In genomic region chr22:20316844-20317401, GRCh38 we compare ENCODE assay signal across 14 cellular contexts. TPM values are rescaled to one million over a fixed set of nuclear protein-coding genes. Genes with fewer than 3 reads are reported as not detected.
DNase-seq lines count a peak whose midpoint lies in the region; ATAC-seq, FAIRE-seq and TF ChIP-seq lines count a peak whose summit lies in the region.
"Had no signal": no experiment of that assay in that cellular context is flagged by ENCODE, and none has a peak within 500 bp of the region (broad histone marks: within the 10 kb centered on the region; RNA-seq: fewer than 3 reads in every experiment).

No MANE protein-coding gene starts in this region.

- H3K79me2 ChIP-seq in H1 (ENCODE audit: control insufficient read depth in 1 of 2, insufficient read depth in 2 of 2, low read length in 2 of 2) = peaks cover 0 to 6% of the 10 kb centered on the region in 2 experiments; a peak in 1 of 4 replicates
- peaks cover 35% of the 10 kb centered on the region for H3K79me2 ChIP-seq in osteoblast (ENCODE audit: insufficient read depth, low read length)

- TF ChIP-seq POLR2A in H1 (IDR thresholded peaks at IDR 0.05; ENCODE audit: control extremely low read depth in 1 of 2, low read depth in 2 of 2, low read length in 2 of 2) = no peak

- no peak overlapping the region for H3K4me2 ChIP-seq in H1 (ENCODE audit: insufficient read depth in 1 of 2, low read depth in 2 of 2, low read length in 2 of 2)
- H3K4me2 ChIP-seq in osteoblast (ENCODE audit: insufficient read depth, low read length) = no peak overlapping the region

- peak overlapping the region; percentile 14 for H2BK120ac ChIP-seq in H1 (replicated peaks; ENCODE audit: low read depth, low read length)

- H3K27ac Mint-ChIP-seq in CD4-positive, alpha-beta memory T cell = peak overlapping the region in 3 of 7 donors; percentile 41 to 78 (median 48)

- peaks cover 6% of the 10 kb centered on the region; the same call in 1 of the 2 replicates for H3K23me2 ChIP-seq in H1 (ENCODE audit: low read depth, low read length)

- no peak overlapping the region for H3K23ac ChIP-seq in H1 (ENCODE audit: insufficient read length)

- H4K8ac ChIP-seq in H1 (ENCODE audit: extremely low read depth, insufficient read depth, low read length) = no peak overlapping the region

- no peak overlapping the region for H4K5ac ChIP-seq in H1 (ENCODE audit: insufficient read length, low read depth, low read length)

- 0 out of 2 replicates have a peak, but pooled peaks cover 3% of the 10 kb centered on the region for H3K79me1 ChIP-seq in H1 (ENCODE audit: low read depth, low read length)

- H3K36me3 Mint-ChIP-seq in CD4-positive, alpha-beta memory T cell = peaks cover 0 to 9% of the 10 kb centered on the region in 2 donors

- no peak overlapping the region for H2AK5ac ChIP-seq in H1 (ENCODE audit: low read depth, low read length)

- no peaks in the 10 kb centered on the region for H3K9me3 Mint-ChIP-seq in CD4-positive, alpha-beta memory T cell

- H2BK12ac ChIP-seq in H1 (ENCODE audit: low read depth, low read length) = no peak overlapping the region

- peaks cover 20 to 48% (median 35%) of the 10 kb centered on the region in 4 donors for H3K4me1 Mint-ChIP-seq in CD4-positive, alpha-beta memory T cell

- H3K18ac ChIP-seq in H1 (ENCODE audit: extremely low read depth, low read length) = no peak overlapping the region

- no peak overlapping the region for H3K27ac ChIP-seq in CD4-positive, alpha-beta memory T cell (ENCODE audit: low read depth, low read length)
- no peak overlapping the region for H3K27ac ChIP-seq in H1 (ENCODE audit: low read depth, low read length)
- no peak overlapping the region for H3K27ac ChIP-seq in osteoblast (ENCODE audit: low read depth, low read length)

- peaks cover 36% of the 10 kb centered on the region for H3K4me1 ChIP-seq in CD4-positive, alpha-beta memory T cell (ENCODE audit: insufficient read depth, low read length)
- H3K4me1 ChIP-seq in H1 (replicated peaks in 1 of 4; ENCODE audit: control insufficient read depth in 3 of 4, insufficient read depth in 4 of 4, low read length in 3 of 4) = peaks cover 0 to 4% (median 2%) of the 10 kb centered on the region in 4 experiments; a peak in 4 of 7 replicates
- peaks cover 18% of the 10 kb centered on the region for H3K4me1 ChIP-seq in osteoblast (ENCODE audit: insufficient read depth, low read length)
- no peaks in the 10 kb centered on the region for H3K4me1 ChIP-seq in BE2C

- no peaks in the 10 kb centered on the region for H3K27me3 Mint-ChIP-seq in CD4-positive, alpha-beta memory T cell

- no peaks in the 10 kb centered on the region for H3K27me3 ChIP-seq in CD4-positive, alpha-beta memory T cell (ENCODE audit: insufficient read depth, low read length)
- H3K27me3 ChIP-seq in H1 (replicated peaks in 1 of 4; ENCODE audit: control insufficient read depth in 3 of 4, extremely low read depth in 1 of 4, insufficient read depth in 3 of 4, low read length in 3 of 4) (no peaks in the 10 kb centered on the region; a peak in 1 of 7 replicates), osteoblast (ENCODE audit: insufficient read depth, low read length) (no peaks in the 10 kb centered on the region), BE2C (no peaks in the 10 kb centered on the region)

- H3K4me3 Mint-ChIP-seq in CD4-positive, alpha-beta memory T cell = peak overlapping the region in 6 of 8 donors; percentile 24 to 60 (median 34)

- WGBS in H1 (ENCODE audit: extremely low coverage in 1 of 2, insufficient coverage in 1 of 2, insufficient read length in 1 of 2, insufficient replicate concordance in 2 of 2, low coverage in 1 of 2, low lambda C conversion rate in 2 of 2, missing lambda C conversion rate in 1 of 2), 2 experiments = 93% methylated on average over 8 of the region's 8 CpGs; no CpG with 5 or more reads in 1 of the 2 experiments

- POLR2A ChIA-PET in CD4-positive, alpha-beta memory T cell (lab: Charles Lee; ENCODE audit: partially characterized antibody) = no interaction called here
- POLR2A ChIA-PET in H1 (lab: Charles Lee; ENCODE audit: partially characterized antibody) = interaction anchor here (0.9 kb wide), 1 partner anchor 12 kb away, joined by 4 read pairs; no protein-coding TSS in a partner anchor

- H3K14ac ChIP-seq in H1 (ENCODE audit: insufficient read length) = no peak overlapping the region

- H3K56ac ChIP-seq in H1 (replicated peaks; ENCODE audit: insufficient read length, low read depth, low read length) = no peak overlapping the region

- no peak overlapping the region for H2BK20ac ChIP-seq in H1 (ENCODE audit: low read length)

- CTCF ChIA-PET in CD4-positive, alpha-beta memory T cell (lab: Charles Lee; ENCODE audit: partially characterized antibody) = interaction anchor here (1.4 to 1.6 kb wide), 3 partner anchors 10 to 79 kb away, joined by 3 to 5 read pairs (median 3); no protein-coding TSS in a partner anchor
- CTCF ChIA-PET in H1 (lab: Charles Lee; ENCODE audit: partially characterized antibody) = interaction anchor here (0.6 to 2.8 kb wide), 19 partner anchors 8 to 1194 kb away, joined by 3 to 11 read pairs (median 4); no protein-coding TSS in a partner anchor

- no peaks in the 10 kb centered on the region for H3K36me3 ChIP-seq in CD4-positive, alpha-beta memory T cell (ENCODE audit: insufficient read depth, low read length)
- H3K36me3 ChIP-seq in H1 (ENCODE audit: control insufficient read depth in 2 of 4, insufficient read depth in 4 of 4, low read length in 3 of 4) = no peaks in the 10 kb centered on the region
- H3K36me3 ChIP-seq in osteoblast (ENCODE audit: insufficient read depth, low read length) = no peaks in the 10 kb centered on the region
- H3K36me3 ChIP-seq in BE2C = no peaks in the 10 kb centered on the region; the same call in 1 of the 2 replicates

- no peak for TF ChIP-seq RAD21 in Ishikawa (IDR thresholded peaks at IDR 0.05; ENCODE audit: low read depth)
- TF ChIP-seq RAD21 in H1 (IDR thresholded peaks at IDR 0.05 in 1 of 2, conservative IDR thresholded peaks at IDR 0.05 in 1 of 2; ENCODE audit: low read depth in 2 of 2, low read length in 2 of 2) = no peak

- H3K9ac ChIP-seq in H1 (replicated peaks in 1 of 4; ENCODE audit: extremely low read depth in 1 of 4, low read depth in 3 of 4, low read length in 3 of 4) = no peak overlapping the region

- ATAC-seq in HG03378 (IDR thresholded peaks at IDR 0.05; ENCODE audit: unreplicated experiment) = no peak
- ATAC-seq: left colon had no signal

- H3K9me3 ChIP-seq in CD4-positive, alpha-beta memory T cell (ENCODE audit: control insufficient read depth in 1 of 2, low read length in 2 of 2) = no peaks in the 10 kb centered on the region
- H3K9me3 ChIP-seq in H1 (ENCODE audit: insufficient read depth in 2 of 2, low read depth in 1 of 2, low read length in 1 of 2) = no peaks in the 10 kb centered on the region
- H3K9me3 ChIP-seq in osteoblast (ENCODE audit: low read depth, low read length) = no peaks in the 10 kb centered on the region
- H3K9me3 ChIP-seq in BE2C = no peaks in the 10 kb centered on the region

- no peak overlapping the region for H2BK5ac ChIP-seq in H1 (ENCODE audit: low read depth, low read length)

- H4K20me1 ChIP-seq in H1 (replicated peaks in 1 of 2; ENCODE audit: control insufficient read depth in 1 of 2, insufficient read depth in 2 of 2, low read length in 2 of 2) (peaks cover 0 to 8% of the 10 kb centered on the region in 2 experiments), osteoblast (ENCODE audit: insufficient read depth, low read length) (peaks cover 11% of the 10 kb centered on the region)

- no peak overlapping the region for H4K91ac ChIP-seq in H1 (replicated peaks; ENCODE audit: insufficient read length, low read length)

- no peak overlapping the region for H2AFZ ChIP-seq in H1 (ENCODE audit: low read length)
- H2AFZ ChIP-seq in osteoblast (ENCODE audit: low read length) = no peak overlapping the region

- H2BK15ac ChIP-seq in H1 (ENCODE audit: low read length) = no peak overlapping the region

- DNase-seq in CD4-positive, alpha-beta memory T cell = no peak
- DNase-seq in H1 (ENCODE audit: low read depth in 1 of 2, low spot score in 2 of 2) = peak in 1 of 2 experiments; percentile 35
- DNase-seq in osteoblast (ENCODE audit: insufficient read length, low spot score, missing footprints) = peak; percentile 66
- no peak for DNase-seq in NCI-H2171 treated with DMSO at 0.1 percent for 48 hours (lab: John Stamatoyannopoulos, UW)
- DNase-seq in BE2C = no peak
- DNase-seq: activated gamma-delta T cell treated with Interleukin-2 at 50 U/mL for 16 hours, C1 segment of cervical spinal cord, hippocampal formation, NCI-H2171, T1000 had no signal

- H3K4me3 ChIP-seq in CD4-positive, alpha-beta memory T cell (ENCODE audit: low read length in 2 of 2) = no peak overlapping the region
- H3K4me3 ChIP-seq in H1 (ENCODE audit: extremely low read depth in 1 of 4, insufficient read depth in 2 of 4, low read depth in 3 of 4, low read length in 4 of 4) (no peak overlapping the region), osteoblast (ENCODE audit: insufficient read depth, low read length) (no peak overlapping the region), BE2C (ENCODE audit: low read depth, low read length) (no peak overlapping the region)

- TF ChIP-seq EP300 in Ishikawa (IDR thresholded peaks at IDR 0.05; ENCODE audit: borderline replicate concordance) (peak; percentile 41; the same call in 1 of the 2 replicates), H1 (IDR thresholded peaks at IDR 0.05; ENCODE audit: borderline replicate concordance in 1 of 2, low read depth in 2 of 2, low read length in 2 of 2) (no peak)

- no peak overlapping the region for H3K4ac ChIP-seq in H1 (replicated peaks; ENCODE audit: insufficient read length, low read depth, low read length)

- intact Hi-C loops in CD4-positive, alpha-beta memory T cell (cut with micrococcal nuclease) = no loop called here

- TF ChIP-seq CTCF in H1 (IDR thresholded peaks at IDR 0.05; ENCODE audit: control extremely low read depth in 1 of 3, insufficient read depth in 1 of 3, low read depth in 1 of 3, low read length in 3 of 3) (no peak), osteoblast (IDR thresholded peaks at IDR 0.05; ENCODE audit: extremely low read depth, low read depth, low read length) (no peak), BE2C (IDR thresholded peaks at IDR 0.05; ENCODE audit: low read depth, low read length) (no peak)

- FAIRE-seq in H1 (lab: Jason Lieb, UNC) = no peak
- FAIRE-seq: H54 had no signal

RNA-seq across cellular contexts. Expression of gene DGCR6L, which starts 2.9 kb away (rescaled TPM):
- total RNA-seq in CD4-positive, alpha-beta memory T cell = 10 to 100 TPM; 39.9 to 44.6 TPM
- polyA plus RNA-seq in CD4-positive, alpha-beta memory T cell = 100 to 1,000 TPM; 120 to 145 TPM
- total RNA-seq in H1 (2021; fragmentation: NEBNext Ultra II Directional; extraction: Animal tissue kit (Norgen Biotek cat#: 25700)) = 41.9 and 43.6 TPM in 2 replicates
- polyA plus RNA-seq in H1 (2011; rRNA removed) = 72.6 and 93.5 TPM in 2 replicates
- polyA plus RNA-seq in H1 (2011; cell fraction: cytosol; rRNA removed) = 82.8 TPM
- 56.9 TPM for polyA plus RNA-seq in H1 (2011; cell fraction: nucleus; rRNA removed)
- 26.0 to 54.5 TPM (median 49.4 TPM) in 4 replicates for polyA plus RNA-seq in H1 (2012, experiment 1 of 2)
- polyA plus RNA-seq in H1 (2012, experiment 2 of 2) = 59.2 TPM
- 26.6 TPM for polyA plus RNA-seq in H1 (2013, experiment 1 of 2)
- 25.1 TPM for polyA plus RNA-seq in H1 (2013, experiment 2 of 2)
- 12.0 and 15.2 TPM in 2 replicates for polyA minus RNA-seq in H1 (2011; rRNA and poly(A)+ RNA removed)
- polyA minus RNA-seq in H1 (2011; cell fraction: cytosol; rRNA and poly(A)+ RNA removed) = 18.9 TPM
- 16.5 TPM for polyA minus RNA-seq in H1 (2011; cell fraction: nucleus; rRNA and poly(A)+ RNA removed)
- total RNA-seq in osteoblast = 58.9 and 60.8 TPM in 2 replicates
- polyA plus RNA-seq in BE2C (2012; ENCODE audit: insufficient read depth, insufficient read length, low read depth) = 200 TPM

RNA-seq across cellular contexts. Expression of gene RTN4R, which starts 48.8 kb away (rescaled TPM):
- total RNA-seq in CD4-positive, alpha-beta memory T cell = 1 to 10 TPM; 2.1 to 2.7 TPM
- polyA plus RNA-seq in CD4-positive, alpha-beta memory T cell = 1 to 10 TPM; 1.7 to 6.3 TPM
- total RNA-seq in H1 (2021; fragmentation: NEBNext Ultra II Directional; extraction: Animal tissue kit (Norgen Biotek cat#: 25700)) = 21.8 and 22.5 TPM in 2 replicates
- polyA plus RNA-seq in H1 (2011; rRNA removed) = 41.3 and 51.5 TPM in 2 replicates
- polyA plus RNA-seq in H1 (2011; cell fraction: cytosol; rRNA removed) = 24.6 TPM
- 24.0 TPM for polyA plus RNA-seq in H1 (2011; cell fraction: nucleus; rRNA removed)
- polyA plus RNA-seq in H1 (2012, experiment 1 of 2) = 11.0 to 25.6 TPM (median 23.1 TPM) in 4 replicates
- polyA plus RNA-seq in H1 (2012, experiment 2 of 2) = 19.1 TPM
- 30.2 TPM for polyA plus RNA-seq in H1 (2013, experiment 1 of 2)
- 29.2 TPM for polyA plus RNA-seq in H1 (2013, experiment 2 of 2)
- 10.5 and 13.6 TPM in 2 replicates for polyA minus RNA-seq in H1 (2011; rRNA and poly(A)+ RNA removed)
- 23.1 TPM for polyA minus RNA-seq in H1 (2011; cell fraction: cytosol; rRNA and poly(A)+ RNA removed)
- polyA minus RNA-seq in H1 (2011; cell fraction: nucleus; rRNA and poly(A)+ RNA removed) = 9.8 TPM
- under 0.01 and 0.29 TPM in 2 replicates for total RNA-seq in osteoblast
- polyA plus RNA-seq in BE2C (2012; ENCODE audit: insufficient read depth, insufficient read length, low read depth) = 68.7 TPM
